Comparison of ENCODE assay signal across 30 cellular contexts in the genomic region with DNA sequence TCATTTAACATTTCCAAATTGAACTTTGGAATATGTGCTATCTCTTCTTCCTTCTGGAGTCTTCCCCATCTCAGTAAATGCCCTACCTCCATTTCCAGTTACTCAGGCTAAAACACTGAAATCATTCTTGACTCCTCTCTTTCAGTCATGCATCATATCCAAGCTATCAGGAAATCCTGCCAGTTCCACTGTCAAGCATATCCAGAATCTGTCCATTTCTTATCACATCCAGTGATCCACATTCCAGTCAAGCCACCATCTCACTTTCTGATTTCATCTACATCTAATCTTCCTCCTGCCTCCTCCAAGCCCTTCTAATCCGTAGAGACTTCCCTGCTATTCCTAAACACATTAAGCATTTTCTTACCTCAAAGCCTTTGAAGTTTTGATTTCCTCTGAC.
"Had no signal": no experiment of that assay in that cellular context is flagged by ENCODE, and none has a peak within 500 bp of the region (broad histone marks: within the 10 kb centered on the region; RNA-seq: fewer than 3 reads in every experiment).

No MANE protein-coding gene starts in this region.

- ATAC-seq: naive thymus-derived CD8-positive, alpha-beta T cell; natural killer cell treated with Interleukin-12 subunit alpha and Interleukin-12 subunit beta and Interleukin-15 and Interleukin-18, amount 100 ng/mL, for 72 hours; pancreas; psoas muscle; right cardiac atrium; right lobe of liver; stimulated activated effector memory CD8-positive, alpha-beta T cell treated with anti-CD3 and anti-CD28 coated beads, Interleukin-12 subunit alpha, Interleukin-12 subunit beta, amount 100 ng/mL, for 72 hours; stimulated activated naive B cell treated with anti-CD40 and anti-IgM and Interleukin-4, amounts not matched to agents 10 μg/mL and 1 μg/mL and 100 μg/mL, for 72 hours; upper lobe of right lung had no signal

- DNase-seq: naive B cell; naive thymus-derived CD8-positive, alpha-beta T cell; nephron progenitor cell; nucleus accumbens; pancreas; posterior cingulate gyrus; psoas muscle; right cardiac atrium; right lobe of liver; sigmoid colon; small intestine; spleen; stimulated activated CD4-positive, alpha-beta T cell treated with anti-CD3 and anti-CD28 coated beads, Interleukin-12 subunit alpha, Interleukin-12 subunit beta, amount 100 ng/mL, for 4 hours; stimulated activated CD4-positive, alpha-beta T cell treated with anti-CD3 and anti-CD28 coated beads, Interleukin-1b, Interleukin-23, amount 100 ng/mL, for 48 hours; stimulated activated CD4-positive, alpha-beta T cell treated with anti-CD3 and anti-CD28 coated beads, Interleukin-4, amount 100 ng/mL, for 24 hours; stimulated activated naive B cell treated with anti-CD40 and anti-IgM and Interleukin-4, amounts not matched to agents 10 μg/mL and 1 μg/mL and 100 μg/mL, for 72 hours; stimulated activated naive CD4-positive, alpha-beta T cell treated with Interleukin-2 at 50 U/mL for 16 hours; stomach; thyroid gland; upper lobe of right lung; uterus had no signal

- H3K27ac ChIP-seq: neutrophil, pancreas, psoas muscle, right lobe of liver, sigmoid colon, spleen, stomach, thoracic aorta, thyroid gland, tibial nerve, upper lobe of right lung, uterus had no signal

- H3K9me3 Mint-ChIP-seq: naive B cell; naive thymus-derived CD8-positive, alpha-beta T cell; natural killer cell treated with Interleukin-12 subunit alpha and Interleukin-12 subunit beta and Interleukin-15 and Interleukin-18, amount 100 ng/mL, for 72 hours; nephron progenitor cell; neural crest cell; stimulated activated effector memory CD8-positive, alpha-beta T cell treated with anti-CD3 and anti-CD28 coated beads, Interleukin-12 subunit alpha, Interleukin-12 subunit beta, amount 100 ng/mL, for 72 hours; stimulated activated naive B cell treated with anti-CD40 and anti-IgM and Interleukin-4, amounts not matched to agents 10 μg/mL and 1 μg/mL and 100 μg/mL, for 72 hours; stimulated activated naive CD8-positive, alpha-beta T cell treated with anti-CD3 and anti-CD28 coated beads, Interleukin-15, Interleukin-2, amounts not matched to agents 100 ng/mL and 50 ng/mL, for 24 hours; type B pancreatic cell had no signal

- H3K36me3 ChIP-seq: neutrophil, pancreas, right lobe of liver, sigmoid colon, spleen, stomach, thoracic aorta, thyroid gland, tibial nerve, upper lobe of right lung, uterus had no signal

- H3K27me3 Mint-ChIP-seq: progenitor cell of endocrine pancreas, type B pancreatic cell had no signal

- H3K27ac Mint-ChIP-seq: naive B cell; naive thymus-derived CD8-positive, alpha-beta T cell; natural killer cell treated with Interleukin-12 subunit alpha and Interleukin-12 subunit beta and Interleukin-15 and Interleukin-18, amount 100 ng/mL, for 72 hours; nephron progenitor cell; progenitor cell of endocrine pancreas; stimulated activated effector memory CD8-positive, alpha-beta T cell treated with anti-CD3 and anti-CD28 coated beads, Interleukin-12 subunit alpha, Interleukin-12 subunit beta, amount 100 ng/mL, for 72 hours; stimulated activated naive B cell treated with anti-CD40 and anti-IgM and Interleukin-4, amounts not matched to agents 10 μg/mL and 1 μg/mL and 100 μg/mL, for 72 hours; stimulated activated naive CD8-positive, alpha-beta T cell treated with anti-CD3 and anti-CD28 coated beads, Interleukin-15, Interleukin-2, amounts not matched to agents 100 ng/mL and 50 ng/mL, for 24 hours; type B pancreatic cell had no signal

- H3K4me1 Mint-ChIP-seq: naive B cell; naive thymus-derived CD8-positive, alpha-beta T cell; neural crest cell; stimulated activated effector memory CD8-positive, alpha-beta T cell treated with anti-CD3 and anti-CD28 coated beads, Interleukin-12 subunit alpha, Interleukin-12 subunit beta, amount 100 ng/mL, for 72 hours; stimulated activated naive B cell treated with anti-CD40 and anti-IgM and Interleukin-4, amounts not matched to agents 10 μg/mL and 1 μg/mL and 100 μg/mL, for 72 hours had no signal

- H3K4me1 ChIP-seq: pancreas, psoas muscle, right lobe of liver, sigmoid colon, spleen, stomach, thyroid gland, tibial nerve, upper lobe of right lung, uterus had no signal

- H3K4me3 Mint-ChIP-seq: naive B cell; naive thymus-derived CD8-positive, alpha-beta T cell; natural killer cell treated with Interleukin-12 subunit alpha and Interleukin-12 subunit beta and Interleukin-15 and Interleukin-18, amount 100 ng/mL, for 72 hours; nephron progenitor cell; neural crest cell; stimulated activated effector memory CD8-positive, alpha-beta T cell treated with anti-CD3 and anti-CD28 coated beads, Interleukin-12 subunit alpha, Interleukin-12 subunit beta, amount 100 ng/mL, for 72 hours; stimulated activated naive B cell treated with anti-CD40 and anti-IgM and Interleukin-4, amounts not matched to agents 10 μg/mL and 1 μg/mL and 100 μg/mL, for 72 hours; stimulated activated naive CD8-positive, alpha-beta T cell treated with anti-CD3 and anti-CD28 coated beads, Interleukin-15, Interleukin-2, amounts not matched to agents 100 ng/mL and 50 ng/mL, for 24 hours; type B pancreatic cell had no signal

- H3K27me3 ChIP-seq: neutrophil, right lobe of liver, sigmoid colon, stomach, thyroid gland, tibial nerve, uterus had no signal

- H3K4me3 ChIP-seq: pancreas, psoas muscle, right lobe of liver, sigmoid colon, spleen, stomach, thoracic aorta, thyroid gland, tibial nerve, upper lobe of right lung, uterus had no signal

- H3K36me3 Mint-ChIP-seq: naive B cell; naive thymus-derived CD8-positive, alpha-beta T cell; natural killer cell treated with Interleukin-12 subunit alpha and Interleukin-12 subunit beta and Interleukin-15 and Interleukin-18, amount 100 ng/mL, for 72 hours; stimulated activated effector memory CD8-positive, alpha-beta T cell treated with anti-CD3 and anti-CD28 coated beads, Interleukin-12 subunit alpha, Interleukin-12 subunit beta, amount 100 ng/mL, for 72 hours; stimulated activated naive B cell treated with anti-CD40 and anti-IgM and Interleukin-4, amounts not matched to agents 10 μg/mL and 1 μg/mL and 100 μg/mL, for 72 hours; type B pancreatic cell had no signal

- H3K9me3 ChIP-seq: neutrophil, pancreas, psoas muscle, right lobe of liver, sigmoid colon, spleen, stomach, thoracic aorta, thyroid gland, tibial nerve, upper lobe of right lung, uterus had no signal
